ENCODE assay signal across 28 cellular contexts in genomic region chr14:93720981-93721483, GRCh38.
"Had no signal": no experiment of that assay in that cellular context is flagged by ENCODE, and none has a peak within 500 bp of the region (broad histone marks: within the 10 kb centered on the region; RNA-seq: fewer than 3 reads in every experiment).

No MANE protein-coding gene starts in this region.

- ATAC-seq: activated T-cell treated with anti-CD3 and anti-CD28 coated beads, Interleukin-2, amount 50 U/mL, for 72 hours; gastroesophageal sphincter; left colon; naive thymus-derived CD4-positive, alpha-beta T cell; stimulated activated naive B cell treated with anti-CD40 and anti-IgM and Interleukin-4, amounts not matched to agents 10 μg/mL and 1 μg/mL and 100 μg/mL, for 72 hours had no signal

- H3K36me3 ChIP-seq: prostate gland, suprapubic skin had no signal

- H3K27me3 ChIP-seq: gastroesophageal sphincter, stomach, tibial artery had no signal

- DNase-seq: activated CD4-positive, alpha-beta T cell treated with anti-CD3 and anti-CD28 coated beads for 48 hours; activated CD4-positive, alpha-beta T cell treated with anti-CD3 and anti-CD28 coated beads, Interleukin-2, amount 50 U/mL, for 48 hours; activated effector memory CD4-positive, alpha-beta T cell treated with Interleukin-2 at 50 U/mL for 16 hours; activated naive CD4-positive, alpha-beta T cell treated with Interleukin-2 at 50 U/mL for 16 hours; activated T-cell treated with anti-CD3 and anti-CD28 coated beads for 4 hours; activated T-cell treated with anti-CD3 and anti-CD28 coated beads, Interleukin-2, amount 50 U/mL, for 72 hours; anterior cingulate cortex; effector memory CD4-positive, alpha-beta T cell; erythroblast; hippocampal formation; kidney; left colon; midbrain; naive thymus-derived CD4-positive, alpha-beta T cell; occipital lobe; stimulated activated CD4-positive, alpha-beta T cell treated with anti-CD3 and anti-CD28 coated beads, Interleukin-15, amount 100 ng/mL, for 24 hours; stimulated activated CD4-positive, alpha-beta T cell treated with anti-CD3 and anti-CD28 coated beads, Interleukin-2, amount 100 ng/mL, for 24 hours; stimulated activated naive B cell treated with anti-CD40 and anti-IgM and Interleukin-4, amounts not matched to agents 10 μg/mL and 1 μg/mL and 100 μg/mL, for 72 hours; stomach; T-helper 1 cell had no signal

- FAIRE-seq: bronchial epithelial cell, kidney, urothelium cell line had no signal

- H3K9me3 ChIP-seq: gastroesophageal sphincter, prostate gland, stomach, suprapubic skin, tibial artery had no signal

- H3K4me1 ChIP-seq: gastroesophageal sphincter, prostate gland, suprapubic skin, tibial artery had no signal

- H3K27ac ChIP-seq: gastroesophageal sphincter, prostate gland, stomach, suprapubic skin, tibial artery, VCaP had no signal

- H3K4me2 ChIP-seq: smooth muscle cell had no signal

- H3K4me3 ChIP-seq: gastroesophageal sphincter, prostate gland, smooth muscle cell, stomach, suprapubic skin, tibial artery had no signal
